ENCODE assay signal across 21 cellular contexts in genomic region chr22:45429921-45430775, GRCh38. TPM values are rescaled to one million over a fixed set of nuclear protein-coding genes. Genes with fewer than 3 reads are reported as not detected.
DNase-seq lines count a peak whose midpoint lies in the region; ATAC-seq and TF ChIP-seq lines count a peak whose summit lies in the region.
"Had no signal": no experiment of that assay in that cellular context is flagged by ENCODE, and none has a peak within 500 bp of the region (broad histone marks: within the 10 kb centered on the region; RNA-seq: fewer than 3 reads in every experiment).

No MANE protein-coding gene starts in this region.

- CTCF ChIA-PET in SK-N-SH (lab: Yijun Ruan, JAX), result interaction anchor here (1.1 to 1.3 kb wide), 2 partner anchors 11 to 124 kb away, joined by 4 read pairs; no protein-coding TSS in a partner anchor

- H3K27me3 Mint-ChIP-seq in chondrocyte (ENCODE audit: low read depth), result peaks cover 7% of the 10 kb centered on the region
- H3K27me3 Mint-ChIP-seq in T-helper 2 cell treated with Interferon-gamma antibody and Interleukin-4, amounts not matched to agents 5 μg/mL and 100 μg/mL, for 36 hours (ENCODE audit: low read depth), result no peaks in the 10 kb centered on the region

- H3K9me3 Mint-ChIP-seq in chondrocyte (ENCODE audit: low read depth), result peaks cover 3% of the 10 kb centered on the region
- peaks cover 10% of the 10 kb centered on the region for H3K9me3 Mint-ChIP-seq in T-helper 2 cell treated with Interferon-gamma antibody and Interleukin-4, amounts not matched to agents 5 μg/mL and 100 μg/mL, for 36 hours

- H3K4me1 Mint-ChIP-seq in chondrocyte (ENCODE audit: low read depth), result peaks cover under 1% of the 10 kb centered on the region
- peaks cover 2% of the 10 kb centered on the region for H3K4me1 Mint-ChIP-seq in T-helper 2 cell treated with Interferon-gamma antibody and Interleukin-4, amounts not matched to agents 5 μg/mL and 100 μg/mL, for 36 hours (ENCODE audit: low read depth)

- H3K27ac Mint-ChIP-seq in chondrocyte (ENCODE audit: unreplicated experiment), result no peak overlapping the region
- H3K27ac Mint-ChIP-seq in T-helper 2 cell treated with Interferon-gamma antibody and Interleukin-4, amounts not matched to agents 5 μg/mL and 100 μg/mL, for 36 hours, result no peak overlapping the region

- TF ChIP-seq CTCF in SK-N-SH (IDR thresholded peaks at IDR 0.05), result no peak
- no peak for TF ChIP-seq CTCF in chondrocyte (IDR thresholded peaks at IDR 0.05)
- no peak for TF ChIP-seq CTCF in upper lobe of right lung (IDR thresholded peaks at IDR 0.05)

- no peaks in the 10 kb centered on the region for H3K36me3 ChIP-seq in SK-N-SH (replicated peaks in 1 of 2; ENCODE audit: control insufficient read depth in 1 of 2, insufficient read depth in 2 of 2, low read length in 1 of 2)
- H3K36me3 ChIP-seq in upper lobe of right lung, result no peaks in the 10 kb centered on the region

- H3K4me3 Mint-ChIP-seq in chondrocyte (ENCODE audit: unreplicated experiment), result no peak overlapping the region
- H3K4me3 Mint-ChIP-seq in T-helper 2 cell treated with Interferon-gamma antibody and Interleukin-4, amounts not matched to agents 5 μg/mL and 100 μg/mL, for 36 hours, result no peak overlapping the region

- no peaks in the 10 kb centered on the region for H3K9me2 ChIP-seq in SK-N-SH

- no peaks in the 10 kb centered on the region for H3F3A ChIP-seq in SK-N-SH (replicated peaks; ENCODE audit: insufficient read depth)

- H3K9ac ChIP-seq in SK-N-SH, result no peak overlapping the region
- H3K9ac ChIP-seq: GM23248 had no signal

- TF ChIP-seq RAD21 in SK-N-SH (IDR thresholded peaks at IDR 0.05; ENCODE audit: low read length), result no peak

- no peak for TF ChIP-seq EP300 in SK-N-SH (IDR thresholded peaks at IDR 0.05; ENCODE audit: borderline replicate concordance in 1 of 2, low read depth in 1 of 2, low read length in 1 of 2)

- 73% methylated on average over 15 of the region's 18 CpGs for WGBS in SK-N-SH (ENCODE audit: low lambda C conversion rate)

- POLR2A ChIA-PET in SK-N-SH (lab: Yijun Ruan, JAX), result no interaction called here

- H3K27me3 ChIP-seq in SK-N-SH (ENCODE audit: insufficient read depth) (0 out of 2 replicates have a peak, but pooled peaks cover 5% of the 10 kb centered on the region), upper lobe of right lung (no peaks in the 10 kb centered on the region)

- H3K9me3 ChIP-seq in SK-N-SH (no peaks in the 10 kb centered on the region), upper lobe of right lung (no peaks in the 10 kb centered on the region)

- H3K4me1 ChIP-seq in SK-N-SH (ENCODE audit: control insufficient read depth in 1 of 2, insufficient read depth in 2 of 2, low read depth in 1 of 2, low read length in 1 of 2) (peaks cover 0 to under 1% of the 10 kb centered on the region in 2 experiments; a peak in 1 of 4 replicates), upper lobe of right lung (peaks cover under 1% of the 10 kb centered on the region)

- peaks cover 2% of the 10 kb centered on the region for H3K36me3 Mint-ChIP-seq in chondrocyte (ENCODE audit: low read depth)
- peaks cover 14% of the 10 kb centered on the region for H3K36me3 Mint-ChIP-seq in T-helper 2 cell treated with Interferon-gamma antibody and Interleukin-4, amounts not matched to agents 5 μg/mL and 100 μg/mL, for 36 hours (ENCODE audit: low read depth)

- H3K27ac ChIP-seq in SK-N-SH (ENCODE audit: low read depth in 2 of 2, low read length in 1 of 2) (no peak overlapping the region), upper lobe of right lung (no peak overlapping the region)
- H3K27ac ChIP-seq: 22Rv1, GM23248 had no signal

- H2AFZ ChIP-seq in SK-N-SH (ENCODE audit: low read depth), result no peak overlapping the region
- H2AFZ ChIP-seq: GM23248 had no signal

- ATAC-seq in SK-N-SH treated with all-trans-retinoic acid at 6 μM for 48 hours, result no peak
- ATAC-seq in upper lobe of right lung, result no peak
- no peak for ATAC-seq in HG03039 (IDR thresholded peaks at IDR 0.05; ENCODE audit: unreplicated experiment)
- ATAC-seq: HCT116 had no signal

- H3K4me3 ChIP-seq in SK-N-SH (ENCODE audit: low read depth in 2 of 2, low read length in 1 of 2) (no peak overlapping the region), upper lobe of right lung (no peak overlapping the region)
- H3K4me3 ChIP-seq: GM23248 had no signal

- H3K4me2 ChIP-seq in SK-N-SH, result no peak overlapping the region

- no peaks in the 10 kb centered on the region for H3K79me2 ChIP-seq in SK-N-SH (ENCODE audit: insufficient read depth)

- H4K20me1 ChIP-seq in SK-N-SH (ENCODE audit: insufficient read depth), result no peaks in the 10 kb centered on the region

- peak; percentile 19 for DNase-seq in SK-N-SH
- peak; percentile 78 for DNase-seq in chondrocyte (ENCODE audit: low spot score)
- DNase-seq in mesenteric fat pad (ENCODE audit: low spot score), result peak; percentile 80
- peak; percentile 43 for DNase-seq in upper lobe of right lung
- DNase-seq in activated CD4-positive, CD25-positive, alpha-beta regulatory T cell treated with anti-CD3 and anti-CD28 coated beads, Interleukin-2, amount 50 U/mL, for 72 hours, result no peak
- DNase-seq in T-helper 2 cell treated with Interferon-gamma antibody and Interleukin-4, amounts not matched to agents 5 μg/mL and 100 μg/mL, for 36 hours (ENCODE audit: low spot score), result no peak
- DNase-seq: DND-41, GM23248, NCI-H1092, NCI-H146, NCI-H2107, NCI-H226, NCI-H524 treated with DMSO at 0.1 percent for 48 hours, SHP77 had no signal

- intact Hi-C loops in upper lobe of right lung (cut with DNase I), result no loop called here

TF ChIP-seq in SK-N-SH, 30 proteins besides CTCF, POLR2A, EP300 and RAD21 (continues in another document):
- TF ChIP-seq SIN3A (IDR thresholded peaks at IDR 0.05; ENCODE audit: borderline replicate concordance, low read depth, low read length) (no peak), NFIC (IDR thresholded peaks at IDR 0.05; ENCODE audit: borderline replicate concordance) (no peak), TAF1 (IDR thresholded peaks at IDR 0.05; ENCODE audit: borderline replicate concordance, low read depth, low read length) (no peak), TCF12 (IDR thresholded peaks at IDR 0.05) (no peak), FOSL2 (IDR thresholded peaks at IDR 0.05; ENCODE audit: borderline replicate concordance, low read depth) (no peak)
- TF ChIP-seq, protein P1, sequence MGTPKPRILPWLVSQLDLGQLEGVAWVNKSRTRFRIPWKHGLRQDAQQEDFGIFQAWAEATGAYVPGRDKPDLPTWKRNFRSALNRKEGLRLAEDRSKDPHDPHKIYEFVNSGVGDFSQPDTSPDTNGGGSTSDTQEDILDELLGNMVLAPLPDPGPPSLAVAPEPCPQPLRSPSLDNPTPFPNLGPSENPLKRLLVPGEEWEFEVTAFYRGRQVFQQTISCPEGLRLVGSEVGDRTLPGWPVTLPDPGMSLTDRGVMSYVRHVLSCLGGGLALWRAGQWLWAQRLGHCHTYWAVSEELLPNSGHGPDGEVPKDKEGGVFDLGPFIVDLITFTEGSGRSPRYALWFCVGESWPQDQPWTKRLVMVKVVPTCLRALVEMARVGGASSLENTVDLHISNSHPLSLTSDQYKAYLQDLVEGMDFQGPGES (IDR thresholded peaks at IDR 0.05; ENCODE audit: low read depth, low read length), result no peak
- TF ChIP-seq, protein P2, sequence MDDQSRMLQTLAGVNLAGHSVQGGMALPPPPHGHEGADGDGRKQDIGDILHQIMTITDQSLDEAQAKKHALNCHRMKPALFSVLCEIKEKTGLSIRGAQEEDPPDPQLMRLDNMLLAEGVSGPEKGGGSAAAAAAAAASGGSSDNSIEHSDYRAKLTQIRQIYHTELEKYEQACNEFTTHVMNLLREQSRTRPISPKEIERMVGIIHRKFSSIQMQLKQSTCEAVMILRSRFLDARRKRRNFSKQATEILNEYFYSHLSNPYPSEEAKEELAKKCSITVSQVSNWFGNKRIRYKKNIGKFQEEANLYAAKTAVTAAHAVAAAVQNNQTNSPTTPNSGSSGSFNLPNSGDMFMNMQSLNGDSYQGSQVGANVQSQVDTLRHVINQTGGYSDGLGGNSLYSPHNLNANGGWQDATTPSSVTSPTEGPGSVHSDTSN (IDR thresholded peaks at IDR 0.05), result no peak

TF ChIP-seq in SK-N-SH treated with all-trans-retinoic acid at 6 μM for 48 hours, 23 proteins besides CTCF, POLR2A, EP300 and RAD21:
- TF ChIP-seq CSDC2 (CRISPR knock-in tag; IDR thresholded peaks at IDR 0.05) (no peak), ZNF8 (CRISPR knock-in tag; IDR thresholded peaks at IDR 0.05) (no peak), TOX (CRISPR knock-in tag; IDR thresholded peaks at IDR 0.05; ENCODE audit: borderline replicate concordance) (no peak), ZC3H10 (CRISPR knock-in tag; IDR thresholded peaks at IDR 0.05) (no peak), CREB5 (CRISPR knock-in tag; IDR thresholded peaks at IDR 0.05; ENCODE audit: low read depth) (no peak)

RNA-seq across cellular contexts. Expression of gene RIBC2, which starts 16.7 kb away (rescaled TPM):
- polyA plus RNA-seq in SK-N-SH (2012; rRNA removed), result not detected in 2 replicates
- not detected in 2 replicates for polyA plus RNA-seq in SK-N-SH (2012; cell fraction: cytosol; rRNA removed)
- polyA plus RNA-seq in SK-N-SH (2012; cell fraction: nucleus; rRNA removed), result not detected in 2 replicates
- total RNA-seq in chondrocyte, result 0.41 to 1.1 TPM in 2 of 3 replicates, not detected in the other
- not detected for total RNA-seq in mesenteric fat pad
- not detected for total RNA-seq in upper lobe of right lung

RNA-seq across cellular contexts. Expression of gene SMC1B, which starts 16.7 kb away (rescaled TPM):
- polyA plus RNA-seq in SK-N-SH (2012; rRNA removed), result not detected in 2 replicates
- not detected in 2 replicates for polyA plus RNA-seq in SK-N-SH (2012; cell fraction: cytosol; rRNA removed)
- polyA plus RNA-seq in SK-N-SH (2012; cell fraction: nucleus; rRNA removed), result not detected in 2 replicates
- total RNA-seq in chondrocyte (not detected in 3 replicates), mesenteric fat pad (not detected), upper lobe of right lung (not detected)
- total RNA-seq: GM23248, MCF 10A had no signal
- polyA plus RNA-seq: AG04450, BJ had no signal

Comparison
In these comparisons a context has a peak if more than half of its experiments do, and no peak if none do; other contexts are left out.
1. DNase-seq: peak in SK-N-SH (single experiment), chondrocyte (single experiment), mesenteric fat pad (single experiment) and upper lobe of right lung (single experiment); none in activated CD4-positive, CD25-positive, alpha-beta regulatory T cell treated with anti-CD3 and anti-CD28 coated beads, Interleukin-2, amount 50 U/mL, for 72 hours (single experiment) and T-helper 2 cell treated with Interferon-gamma antibody and Interleukin-4, amounts not matched to agents 5 μg/mL and 100 μg/mL, for 36 hours (single experiment).